In genomic region chr17:58968662-58969061, GRCh38 we compare ENCODE assay signal across 15 cellular contexts.
DNase-seq lines count a peak whose midpoint lies in the region; ATAC-seq and TF ChIP-seq lines count a peak whose summit lies in the region.
"Had no signal": no experiment of that assay in that cellular context is flagged by ENCODE, and none has a peak within 500 bp of the region (broad histone marks: within the 10 kb centered on the region; RNA-seq: fewer than 3 reads in every experiment).

No MANE protein-coding gene starts in this region.

- no peak overlapping the region for H3K27ac ChIP-seq in stomach smooth muscle (ENCODE audit: low read length)

- no peak overlapping the region for H3K9ac ChIP-seq in stomach smooth muscle (ENCODE audit: low read length in 2 of 2)
- H3K9ac ChIP-seq: SK-N-SH had no signal

- TF ChIP-seq CTCF in activated CD8-positive, alpha-beta T cell treated with anti-CD3 and anti-CD28 coated beads for 36 hours (IDR thresholded peaks at IDR 0.05), result no peak
- TF ChIP-seq CTCF in fibroblast of the aortic adventitia (IDR thresholded peaks at IDR 0.05; ENCODE audit: insufficient read depth, low read length), result no peak

- peak; percentile 38 for DNase-seq in activated CD8-positive, alpha-beta T cell treated with anti-CD3 and anti-CD28 coated beads, Interleukin-2, amount 10 ng/mL, durations not matched to agents 7 days and 5 days
- DNase-seq in activated CD8-positive, alpha-beta T cell treated with anti-CD3 and anti-CD28 coated beads for 36 hours, result no peak
- peak; percentile 40 for DNase-seq in OCI-M1 (lab: John Stamatoyannopoulos, UW)
- peak; percentile 19 for DNase-seq in fibroblast of the aortic adventitia (ENCODE audit: low read depth)
- DNase-seq: activated B cell treated with CpG ODN at 0.5 μM for 24 hours; activated T-cell treated with anti-CD3 and anti-CD28 coated beads, Interleukin-2, amount 50 U/mL, for 1 hour; anterior cingulate cortex; dermis blood vessel endothelial cell; stimulated activated CD8-positive, alpha-beta memory T cell treated with anti-CD3 and anti-CD28 coated beads, Interleukin-4, amount 100 ng/mL, for 48 hours had no signal

- H3K27me3 Mint-ChIP-seq in activated CD8-positive, alpha-beta T cell treated with anti-CD3 and anti-CD28 coated beads, Interleukin-2, amount 10 ng/mL, durations not matched to agents 7 days and 5 days (ENCODE audit: low read depth), result peaks cover 14% of the 10 kb centered on the region
- H3K27me3 Mint-ChIP-seq in activated CD8-positive, alpha-beta T cell treated with anti-CD3 and anti-CD28 coated beads for 36 hours, result no peaks in the 10 kb centered on the region
- H3K27me3 Mint-ChIP-seq: activated B cell treated with CpG ODN at 0.5 μM for 24 hours, type B pancreatic cell had no signal

- H3K4me1 Mint-ChIP-seq in activated CD8-positive, alpha-beta T cell treated with anti-CD3 and anti-CD28 coated beads, Interleukin-2, amount 10 ng/mL, durations not matched to agents 7 days and 5 days (ENCODE audit: low read depth), result peaks cover 9% of the 10 kb centered on the region
- H3K4me1 Mint-ChIP-seq in activated CD8-positive, alpha-beta T cell treated with anti-CD3 and anti-CD28 coated beads for 36 hours (ENCODE audit: low read depth), result peaks cover 7% of the 10 kb centered on the region
- H3K4me1 Mint-ChIP-seq: activated B cell treated with CpG ODN at 0.5 μM for 24 hours had no signal

- H3K36me3 Mint-ChIP-seq in activated CD8-positive, alpha-beta T cell treated with anti-CD3 and anti-CD28 coated beads, Interleukin-2, amount 10 ng/mL, durations not matched to agents 7 days and 5 days (ENCODE audit: low read depth), result no peaks in the 10 kb centered on the region
- H3K36me3 Mint-ChIP-seq in activated CD8-positive, alpha-beta T cell treated with anti-CD3 and anti-CD28 coated beads for 36 hours (ENCODE audit: low read depth), result no peaks in the 10 kb centered on the region
- H3K36me3 Mint-ChIP-seq: type B pancreatic cell had no signal

- peak; percentile 33 for ATAC-seq in activated CD8-positive, alpha-beta T cell treated with anti-CD3 and anti-CD28 coated beads, Interleukin-2, amount 10 ng/mL, durations not matched to agents 7 days and 5 days
- no peak for ATAC-seq in activated CD8-positive, alpha-beta T cell treated with anti-CD3 and anti-CD28 coated beads for 36 hours
- ATAC-seq in GM19023 (IDR thresholded peaks at IDR 0.05; ENCODE audit: unreplicated experiment) (no peak), HG02798 (IDR thresholded peaks at IDR 0.05; ENCODE audit: poor library complexity, unreplicated experiment) (no peak), HG02852 (IDR thresholded peaks at IDR 0.05; ENCODE audit: unreplicated experiment) (no peak)

- no peaks in the 10 kb centered on the region for H3K9me3 ChIP-seq in stomach smooth muscle (ENCODE audit: control insufficient read depth in 2 of 2, low read length in 2 of 2)
- H3K9me3 ChIP-seq: SK-N-SH had no signal

- intact Hi-C loops in activated CD8-positive, alpha-beta T cell treated with anti-CD3 and anti-CD28 coated beads for 36 hours (cut with micrococcal nuclease), result no loop called here

- H3K4me1 ChIP-seq in stomach smooth muscle (ENCODE audit: control insufficient read depth, insufficient read depth, low read length), result no peaks in the 10 kb centered on the region

- CTCF ChIA-PET in activated CD8-positive, alpha-beta T cell treated with anti-CD3 and anti-CD28 coated beads, Interleukin-2, amount 10 ng/mL, durations not matched to agents 7 days and 5 days (lab: Charles Lee), result interaction anchor here (0.9 kb wide), 1 partner anchor 37 kb away, joined by 3 read pairs; no protein-coding TSS in a partner anchor
- CTCF ChIA-PET in activated CD8-positive, alpha-beta T cell treated with anti-CD3 and anti-CD28 coated beads for 36 hours (lab: Charles Lee), result interaction anchor here (1.4 kb wide), 1 partner anchor 213 kb away, joined by 3 read pairs; the partner anchor contains the start of gene PPM1E

- H3K36me3 ChIP-seq in stomach smooth muscle (ENCODE audit: control insufficient read depth in 2 of 2, insufficient read depth in 2 of 2, low read length in 2 of 2), result no peaks in the 10 kb centered on the region

- no peaks in the 10 kb centered on the region for H3K27me3 ChIP-seq in stomach smooth muscle (ENCODE audit: control insufficient read depth in 1 of 2, insufficient read depth in 2 of 2, low read length in 2 of 2)

- no peak overlapping the region for H3K27ac Mint-ChIP-seq in activated CD8-positive, alpha-beta T cell treated with anti-CD3 and anti-CD28 coated beads, Interleukin-2, amount 10 ng/mL, durations not matched to agents 7 days and 5 days
- H3K27ac Mint-ChIP-seq in activated CD8-positive, alpha-beta T cell treated with anti-CD3 and anti-CD28 coated beads for 36 hours, result no peak overlapping the region
- H3K27ac Mint-ChIP-seq: activated B cell treated with CpG ODN at 0.5 μM for 24 hours, type B pancreatic cell had no signal

- H3K9me3 Mint-ChIP-seq in activated CD8-positive, alpha-beta T cell treated with anti-CD3 and anti-CD28 coated beads, Interleukin-2, amount 10 ng/mL, durations not matched to agents 7 days and 5 days (ENCODE audit: insufficient read depth), result no peaks in the 10 kb centered on the region
- no peaks in the 10 kb centered on the region for H3K9me3 Mint-ChIP-seq in activated CD8-positive, alpha-beta T cell treated with anti-CD3 and anti-CD28 coated beads for 36 hours
- H3K9me3 Mint-ChIP-seq: activated B cell treated with CpG ODN at 0.5 μM for 24 hours, type B pancreatic cell had no signal

- H3K4me3 Mint-ChIP-seq in activated CD8-positive, alpha-beta T cell treated with anti-CD3 and anti-CD28 coated beads, Interleukin-2, amount 10 ng/mL, durations not matched to agents 7 days and 5 days, result no peak overlapping the region
- H3K4me3 Mint-ChIP-seq in activated CD8-positive, alpha-beta T cell treated with anti-CD3 and anti-CD28 coated beads for 36 hours, result no peak overlapping the region
- H3K4me3 Mint-ChIP-seq: activated B cell treated with CpG ODN at 0.5 μM for 24 hours, type B pancreatic cell had no signal

- POLR2A ChIA-PET in activated CD8-positive, alpha-beta T cell treated with anti-CD3 and anti-CD28 coated beads, Interleukin-2, amount 10 ng/mL, durations not matched to agents 7 days and 5 days (lab: Charles Lee), result no interaction called here
- POLR2A ChIA-PET in activated CD8-positive, alpha-beta T cell treated with anti-CD3 and anti-CD28 coated beads for 36 hours (lab: Charles Lee), result no interaction called here

- H3K4me3 ChIP-seq in fibroblast of the aortic adventitia (ENCODE audit: low read depth, low read length), result no peak overlapping the region
- peak overlapping the region; percentile 12 to 40 for H3K4me3 ChIP-seq in stomach smooth muscle (ENCODE audit: low read length in 2 of 2)
